Comparison of ENCODE assay signal across 1 cellular context in genomic region chr11:36090351-36091245, GRCh38.
TF ChIP-seq lines count a peak whose summit lies in the region.

No MANE protein-coding gene starts in this region.

TF ChIP-seq in GM23338, 12 proteins besides CTCF, POLR2A, EP300 and RAD21 (continued from another document):
- no peak for TF ChIP-seq REST (IDR thresholded peaks at IDR 0.05; ENCODE audit: unreplicated experiment)
TF ChIP-seq in GM23338: peak in this region for 0.
